Comparison of ENCODE assay signal across 15 cellular contexts in the genomic region with DNA sequence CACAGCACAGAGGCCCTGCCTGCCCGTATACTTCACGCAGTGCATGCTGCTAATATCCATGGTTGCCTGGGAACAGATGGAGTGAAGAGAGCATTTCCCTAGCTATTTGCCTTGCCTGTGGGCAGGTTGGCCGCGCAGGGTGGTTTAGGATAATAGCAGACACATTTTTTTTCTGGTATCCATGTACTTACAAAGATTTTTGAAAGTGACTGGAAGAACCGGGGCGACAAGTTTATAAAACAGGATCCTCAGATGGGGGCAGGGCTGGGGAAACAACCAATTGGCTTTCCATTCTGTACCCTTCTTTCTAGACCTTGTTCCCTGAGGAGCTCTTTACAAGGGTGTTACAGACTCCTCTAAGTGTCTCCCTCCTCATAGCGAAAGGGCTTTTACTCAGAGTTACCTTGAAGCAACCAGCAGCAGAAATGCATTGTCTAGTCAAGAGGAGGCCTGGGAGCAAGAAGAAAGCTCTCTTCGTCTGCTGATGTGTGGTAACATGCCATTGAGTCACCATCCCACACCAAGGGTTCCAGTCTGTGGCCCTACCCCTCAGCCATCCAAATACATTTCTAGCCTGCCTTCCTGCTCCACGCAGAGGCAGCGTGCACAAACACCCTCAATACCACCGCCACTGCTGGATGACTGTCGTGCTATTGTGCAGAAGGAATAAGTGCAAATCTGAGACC. TPM values are rescaled to one million over a fixed set of nuclear protein-coding genes. Genes with fewer than 3 reads are reported as not detected.
A peak's percentile ranks its signal among the peaks of the same experiment; 100 is the strongest.
DNase-seq lines count a peak whose midpoint lies in the region; ATAC-seq and TF ChIP-seq lines count a peak whose summit lies in the region.
"Had no signal": no experiment of that assay in that cellular context is flagged by ENCODE, and none has a peak within 500 bp of the region (broad histone marks: within the 10 kb centered on the region; RNA-seq: fewer than 3 reads in every experiment).

No MANE protein-coding gene starts in this region.

- no peak for TF ChIP-seq CTCF in dorsolateral prefrontal cortex (IDR thresholded peaks at IDR 0.05 in 54 of 56, conservative IDR thresholded peaks at IDR 0.05 in 2 of 56; ENCODE audit: low read depth in 1 of 56, partially characterized antibody in 56 of 56)

- no peak for ATAC-seq in HG03565 (IDR thresholded peaks at IDR 0.05; ENCODE audit: unreplicated experiment)
- ATAC-seq: body of pancreas; natural killer cell treated with Interleukin-12 subunit alpha and Interleukin-12 subunit beta and Interleukin-15 and Interleukin-18, amount 100 ng/mL, for 72 hours had no signal

- DNase-seq in HT-29 (ENCODE audit: low spot score) (peak; percentile 73), NCI-H2107 treated with DMSO at 0.1 percent for 48 hours (lab: John Stamatoyannopoulos, UW; ENCODE audit: unreplicated experiment) (peak; percentile 91), dorsolateral prefrontal cortex (no peak), trophoblast cell (peak; percentile 97 to 99), middle frontal gyrus (ENCODE audit: extremely low spot score, low spot score) (no peak), NCI-H82 treated with DMSO at 0.1 percent for 48 hours (lab: John Stamatoyannopoulos, UW; ENCODE audit: unreplicated experiment) (no peak)
- no peak for DNase-seq in activated naive CD4-positive, alpha-beta T cell treated with Interleukin-2 at 50 U/mL for 16 hours
- DNase-seq: activated B cell treated with CpG ODN at 0.5 μM for 24 hours; activated T-cell treated with anti-CD3 and anti-CD28 coated beads, Interleukin-2, amount 50 U/mL, for 24 hours; NCI-H2029 had no signal

- H3K4me3 ChIP-seq in dorsolateral prefrontal cortex (no peak overlapping the region), trophoblast cell (ENCODE audit: low read depth, low read length) (no peak overlapping the region)
- H3K4me3 ChIP-seq: body of pancreas, SJSA1 had no signal

- H2AK5ac ChIP-seq in trophoblast cell (ENCODE audit: low read length), result no peak overlapping the region

- no peak overlapping the region for H3K4ac ChIP-seq in trophoblast cell (ENCODE audit: low read depth, low read length)

- WGBS in trophoblast cell (ENCODE audit: extremely low coverage, insufficient coverage, insufficient read length), result no CpG with 5 or more reads among the region's 12 CpGs

- peak overlapping the region; percentile 8 for H4K91ac ChIP-seq in trophoblast cell (ENCODE audit: low read depth, low read length)

- H2BK12ac ChIP-seq in trophoblast cell (ENCODE audit: low read length), result peak overlapping the region; percentile 5

- H4K8ac ChIP-seq in trophoblast cell (ENCODE audit: low read depth, low read length), result no peak overlapping the region

- H2BK5ac ChIP-seq in trophoblast cell (ENCODE audit: low read depth, low read length, poor library complexity), result peak overlapping the region; percentile 10

- no peaks in the 10 kb centered on the region for H3K27me3 ChIP-seq in dorsolateral prefrontal cortex
- no peaks in the 10 kb centered on the region for H3K27me3 ChIP-seq in trophoblast cell (ENCODE audit: insufficient read depth, low read length)
- H3K27me3 ChIP-seq: body of pancreas, SJSA1 had no signal

- intact Hi-C loops in dorsolateral prefrontal cortex (cut with DNase I), result loop anchor here (5.0 to 10.0 kb wide), 3 partner anchors 246 to 399 kb away; no protein-coding TSS in a partner anchor

- H3K4me1 ChIP-seq in trophoblast cell (ENCODE audit: control insufficient read depth in 1 of 2, insufficient read depth in 2 of 2, low read length in 2 of 2), result peaks cover 19 to 32% of the 10 kb centered on the region in 2 experiments

- no peaks in the 10 kb centered on the region for H3K9me3 ChIP-seq in trophoblast cell (ENCODE audit: insufficient read depth, low read depth, low read length)
- H3K9me3 ChIP-seq: body of pancreas, SJSA1 had no signal

- H3K79me2 ChIP-seq in trophoblast cell (ENCODE audit: control insufficient read depth, insufficient read depth, low read length, poor library complexity), result no peaks in the 10 kb centered on the region

- no peak overlapping the region for H3K18ac ChIP-seq in trophoblast cell (ENCODE audit: low read length)

- peak overlapping the region in 46 of 59 donors; percentile 4 to 99 (median 62) for H3K27ac ChIP-seq in dorsolateral prefrontal cortex
- peak overlapping the region; percentile 88 for H3K27ac ChIP-seq in trophoblast cell (ENCODE audit: low read depth, low read length)
- H3K27ac ChIP-seq: body of pancreas, HL-60, SJSA1 had no signal

- no peak overlapping the region for H3K9ac ChIP-seq in trophoblast cell (ENCODE audit: low read length)

- peak overlapping the region; percentile 14 for H3K4me2 ChIP-seq in trophoblast cell (ENCODE audit: low read length)

- H2AFZ ChIP-seq in trophoblast cell (ENCODE audit: insufficient read depth, low read length, poor library complexity), result no peak overlapping the region

- H3K79me1 ChIP-seq in trophoblast cell (ENCODE audit: low read length), result peaks cover 23% of the 10 kb centered on the region

- H3K23ac ChIP-seq in trophoblast cell (ENCODE audit: low read length), result no peak overlapping the region

- H3K14ac ChIP-seq in trophoblast cell (ENCODE audit: low read length), result no peak overlapping the region

- no peaks in the 10 kb centered on the region for H3K36me3 ChIP-seq in trophoblast cell (ENCODE audit: control insufficient read depth in 1 of 2, insufficient read depth in 2 of 2, low read length in 2 of 2)
- H3K36me3 ChIP-seq: SJSA1 had no signal

- peak overlapping the region; percentile 0 for H2BK120ac ChIP-seq in trophoblast cell (ENCODE audit: insufficient read depth, low read length, poor library complexity)

- H4K12ac ChIP-seq in trophoblast cell (ENCODE audit: low read depth, low read length), result no peak overlapping the region

RNA-seq across cellular contexts. Expression of gene MTURN, which starts 31.5 kb away (rescaled TPM):
- total RNA-seq in HT-29 (2014; rRNA removed; shearing (Covaris generic)), result 7.2 and 8.5 TPM in 2 replicates
- 1,000 to 10,000 TPM in 11 of 120 experiments, 100 to 1,000 TPM in 109; 338 to 1,341 (median 633) TPM for total RNA-seq in dorsolateral prefrontal cortex
- polyA plus RNA-seq in trophoblast cell (2013), result 1.4 and 1.6 TPM in 2 replicates

Comparison
In these comparisons a context has a peak if more than half of its experiments do, and no peak if none do; other contexts are left out.
1. DNase-seq: peak in HT-29 (single experiment), NCI-H2107 treated with DMSO at 0.1 percent for 48 hours (single experiment) and trophoblast cell (2 of 2); none in dorsolateral prefrontal cortex (0 of 10), middle frontal gyrus (single experiment), NCI-H82 treated with DMSO at 0.1 percent for 48 hours (single experiment) and activated naive CD4-positive, alpha-beta T cell treated with Interleukin-2 at 50 U/mL for 16 hours (single experiment).
2. RNA of gene MTURN, which starts 31.5 kb away (total RNA-seq): 338 to 1,341 TPM in dorsolateral prefrontal cortex; 7.2 to 8.5 TPM in HT-29; every median in the first group is over 10 times any median in the second.